ENCODE assay signal across 1 cellular context in genomic region chr6:11225990-11226389, GRCh38.
TF ChIP-seq lines count a peak whose summit lies in the region.

No MANE protein-coding gene starts in this region.

TF ChIP-seq in HepG2, 621 proteins besides CTCF, POLR2A, EP300 and RAD21 (continued from another document):
- TF ChIP-seq ZNF574 (CRISPR knock-in tag; IDR thresholded peaks at IDR 0.05) (no peak), ZNF614 (CRISPR knock-in tag; IDR thresholded peaks at IDR 0.05; ENCODE audit: borderline replicate concordance) (no peak; the same call in 1 of the 2 replicates), PRDM4 (CRISPR knock-in tag; IDR thresholded peaks at IDR 0.05; ENCODE audit: borderline replicate concordance) (no peak), ZKSCAN5 (CRISPR knock-in tag; IDR thresholded peaks at IDR 0.05) (no peak), ZNF503 (CRISPR knock-in tag; IDR thresholded peaks at IDR 0.05) (0 out of 2 replicates have a peak, but pooled peaks have one; percentile 25), ZBTB3 (CRISPR knock-in tag; IDR thresholded peaks at IDR 0.05; ENCODE audit: borderline replicate concordance, low read depth) (no peak), NCOR1 (IDR thresholded peaks at IDR 0.05; ENCODE audit: borderline replicate concordance, low read length) (no peak), TEAD3 (CRISPR knock-in tag; optimal IDR thresholded peaks at IDR 0.05; ENCODE audit: borderline replicate concordance) (peak; percentile 98), NR1H2 (CRISPR knock-in tag; IDR thresholded peaks at IDR 0.05; ENCODE audit: borderline replicate concordance, low read depth) (no peak), SOX6 (IDR thresholded peaks at IDR 0.05) (no peak), SOX6 (CRISPR knock-in tag; IDR thresholded peaks at IDR 0.05) (peak; percentile 51; the same call in 1 of the 2 replicates), NFRKB (IDR thresholded peaks at IDR 0.05) (no peak), GPBP1L1 (CRISPR knock-in tag; IDR thresholded peaks at IDR 0.05) (no peak), YEATS2 (CRISPR knock-in tag; IDR thresholded peaks at IDR 0.05; ENCODE audit: borderline replicate concordance) (no peak), FOXA3 (CRISPR knock-in tag; IDR thresholded peaks at IDR 0.05) (peak; percentile 95), CREBL2 (CRISPR knock-in tag; IDR thresholded peaks at IDR 0.05; ENCODE audit: borderline replicate concordance) (no peak), ZBTB42 (CRISPR knock-in tag; IDR thresholded peaks at IDR 0.05) (no peak), PHF20 (CRISPR knock-in tag; IDR thresholded peaks at IDR 0.05) (no peak), IKZF5 (CRISPR knock-in tag; IDR thresholded peaks at IDR 0.05) (no peak), HOXA7 (CRISPR knock-in tag; IDR thresholded peaks at IDR 0.05) (no peak), ATF7 (IDR thresholded peaks at IDR 0.05) (no peak), ATF7 (CRISPR knock-in tag; IDR thresholded peaks at IDR 0.05) (no peak), ZNF10 (CRISPR knock-in tag; IDR thresholded peaks at IDR 0.05; ENCODE audit: borderline replicate concordance, low read depth) (no peak), RNF219 (CRISPR knock-in tag; IDR thresholded peaks at IDR 0.05) (no peak), HOXD1 (CRISPR knock-in tag; IDR thresholded peaks at IDR 0.05) (no peak), POGK (CRISPR knock-in tag; conservative IDR thresholded peaks at IDR 0.05) (no peak), ZNF570 (CRISPR knock-in tag; IDR thresholded peaks at IDR 0.05; ENCODE audit: borderline replicate concordance) (no peak), ZNF263 (CRISPR knock-in tag; IDR thresholded peaks at IDR 0.05) (no peak), ZC3H13 (CRISPR knock-in tag; IDR thresholded peaks at IDR 0.05) (no peak), ZSCAN9 (CRISPR knock-in tag; IDR thresholded peaks at IDR 0.05; ENCODE audit: borderline replicate concordance) (no peak), PRMT3 (CRISPR knock-in tag; IDR thresholded peaks at IDR 0.05; ENCODE audit: borderline replicate concordance, low read depth) (no peak), ZBTB34 (CRISPR knock-in tag; IDR thresholded peaks at IDR 0.05) (no peak), ZBTB1 (CRISPR knock-in tag; IDR thresholded peaks at IDR 0.05; ENCODE audit: borderline replicate concordance) (no peak), SMARCE1 (IDR thresholded peaks at IDR 0.05; ENCODE audit: borderline replicate concordance) (no peak), GMEB2 (CRISPR knock-in tag; IDR thresholded peaks at IDR 0.05; ENCODE audit: low read depth) (no peak), FOXM1 (CRISPR knock-in tag; IDR thresholded peaks at IDR 0.05) (no peak), ZNF335 (CRISPR knock-in tag; IDR thresholded peaks at IDR 0.05) (no peak), ZKSCAN8 (CRISPR knock-in tag; IDR thresholded peaks at IDR 0.05; ENCODE audit: borderline replicate concordance) (peak; percentile 21; the same call in 1 of the 2 replicates), TIGD3 (CRISPR knock-in tag; IDR thresholded peaks at IDR 0.05; ENCODE audit: borderline replicate concordance) (no peak)
